ENCODE assay signal across 12 cellular contexts in the genomic region with DNA sequence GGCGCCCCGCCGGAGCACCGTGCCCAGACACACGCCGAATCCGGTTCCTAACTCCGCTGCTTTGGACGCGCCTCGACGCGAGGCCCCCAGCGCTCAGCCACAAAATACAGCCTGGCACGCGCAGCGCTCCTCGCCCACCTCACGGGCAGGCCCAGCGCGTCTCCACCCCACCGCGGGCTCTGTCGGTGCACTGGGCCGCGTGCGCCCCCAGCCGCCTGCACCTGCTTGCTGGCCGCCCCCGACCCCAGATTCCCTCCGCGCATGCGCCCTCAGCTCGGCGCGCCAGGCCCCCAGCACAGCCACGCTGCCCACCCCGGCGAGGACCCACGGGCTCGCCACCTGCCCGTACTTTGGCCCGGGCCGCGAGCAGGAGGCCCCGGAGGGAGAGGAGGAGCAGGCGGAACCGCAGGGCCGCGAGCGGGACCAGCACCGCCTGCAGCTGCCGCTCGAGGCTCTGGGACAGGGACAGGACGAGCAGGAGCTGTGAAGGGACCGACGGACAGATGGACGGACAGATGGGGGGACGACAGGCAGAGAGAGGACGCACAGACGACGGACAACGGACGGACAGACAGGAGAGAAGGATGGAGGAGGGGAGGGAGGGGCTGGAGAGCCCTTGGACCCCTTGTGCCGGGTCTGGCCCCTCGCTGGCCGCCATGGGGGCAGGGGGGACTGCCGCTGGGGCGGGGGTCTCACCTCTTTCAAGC. TPM values are rescaled to one million over a fixed set of nuclear protein-coding genes. Genes with fewer than 3 reads are reported as not detected.
A peak's percentile ranks its signal among the peaks of the same experiment; 100 is the strongest.
DNase-seq lines count a peak whose midpoint lies in the region; ATAC-seq, FAIRE-seq and TF ChIP-seq lines count a peak whose summit lies in the region.
"Had no signal": no experiment of that assay in that cellular context is flagged by ENCODE, and none has a peak within 500 bp of the region (broad histone marks: within the 10 kb centered on the region; RNA-seq: fewer than 3 reads in every experiment).

No MANE protein-coding gene starts in this region.

- POLR2A ChIA-PET in endothelial cell of umbilical vein (lab: Charles Lee): no interaction called here

- H3K36me3 ChIP-seq in ES-I3 (ENCODE audit: insufficient read depth, low read length) (no peaks in the 10 kb centered on the region), endothelial cell of umbilical vein (ENCODE audit: control insufficient read depth in 2 of 2, extremely low read depth in 1 of 2, insufficient read depth in 2 of 2, low read length in 2 of 2) (no peaks in the 10 kb centered on the region), trophoblast cell (ENCODE audit: control insufficient read depth in 1 of 2, insufficient read depth in 2 of 2, low read length in 2 of 2) (peaks cover 10 to 22% of the 10 kb centered on the region in 2 experiments)
- H3K36me3 ChIP-seq: pancreas had no signal

- TF ChIP-seq POLR2A in endothelial cell of umbilical vein (IDR thresholded peaks at IDR 0.05; ENCODE audit: low read depth, low read length): no peak

- no peak overlapping the region for H4K91ac ChIP-seq in trophoblast cell (ENCODE audit: low read depth, low read length)

- H3K9me3 ChIP-seq in ES-I3 (ENCODE audit: control insufficient read depth, insufficient read depth, low read length) (no peaks in the 10 kb centered on the region), endothelial cell of umbilical vein (replicated peaks; ENCODE audit: control insufficient read depth, insufficient read depth, low read length) (no peaks in the 10 kb centered on the region), trophoblast cell (ENCODE audit: insufficient read depth, low read depth, low read length) (peaks cover 4% of the 10 kb centered on the region)
- H3K9me3 ChIP-seq: pancreas had no signal

- H2BK12ac ChIP-seq in trophoblast cell (ENCODE audit: low read length): no peak overlapping the region

- H3K4me1 ChIP-seq in ES-I3 (ENCODE audit: insufficient read depth, low read length): peaks cover 8% of the 10 kb centered on the region; the same call in 1 of the 2 replicates
- peaks cover 10% of the 10 kb centered on the region for H3K4me1 ChIP-seq in endothelial cell of umbilical vein (ENCODE audit: control insufficient read depth, extremely low read depth, insufficient read depth, low read length)
- H3K4me1 ChIP-seq in trophoblast cell (ENCODE audit: control insufficient read depth in 1 of 2, insufficient read depth in 2 of 2, low read length in 2 of 2): peaks cover 22 to 25% of the 10 kb centered on the region in 2 experiments

- H3K27ac ChIP-seq in endothelial cell of umbilical vein (ENCODE audit: insufficient read depth, low read depth, low read length) (no peak overlapping the region), trophoblast cell (ENCODE audit: low read depth, low read length) (no peak overlapping the region)
- H3K27ac ChIP-seq: pancreas had no signal

- H3K4ac ChIP-seq in trophoblast cell (ENCODE audit: low read depth, low read length): no peak overlapping the region

- H3K79me1 ChIP-seq in trophoblast cell (ENCODE audit: low read length): peaks cover 11% of the 10 kb centered on the region

- intact Hi-C loops in endothelial cell of umbilical vein (cut with micrococcal nuclease) (no loop called here), Right ventricle myocardium superior (cut with DNase I) (no loop called here)

- FAIRE-seq in endothelial cell of umbilical vein (lab: Jason Lieb, UNC): no peak
- FAIRE-seq: pancreas had no signal

- TF ChIP-seq CTCF in endothelial cell of umbilical vein (IDR thresholded peaks at IDR 0.05; ENCODE audit: extremely low read depth in 1 of 2, insufficient read depth in 1 of 2, low read depth in 1 of 2, low read length in 2 of 2): no peak

- H3K9me1 ChIP-seq in endothelial cell of umbilical vein (replicated peaks; ENCODE audit: control insufficient read depth, extremely low read depth, insufficient read depth, low read length): no peaks in the 10 kb centered on the region

- DNase-seq in endothelial cell of umbilical vein (ENCODE audit: low read depth, low spot score) (no peak), trophoblast cell (no peak), NCI-H146 treated with DMSO at 0.1 percent for 48 hours (lab: John Stamatoyannopoulos, UW; ENCODE audit: unreplicated experiment) (no peak), Right ventricle myocardium superior (no peak), KBM-7 (no peak)
- no peak for DNase-seq in effector CD4-positive, alpha-beta T cell
- DNase-seq: GF-D8, NCI-H2171, SHP77 treated with DMSO at 0.1 percent for 48 hours had no signal

- BruUV-seq in endothelial cell of umbilical vein (replicated peaks; lab: Mats Ljungman, UMichigan): no TSS peak

- no peak overlapping the region for H2AFZ ChIP-seq in endothelial cell of umbilical vein (ENCODE audit: low read depth, low read length)
- H2AFZ ChIP-seq in trophoblast cell (ENCODE audit: insufficient read depth, low read length, poor library complexity): no peak overlapping the region

- H3K27me3 ChIP-seq in endothelial cell of umbilical vein (ENCODE audit: control insufficient read depth in 2 of 2, insufficient read depth in 2 of 2, low read length in 2 of 2) (peaks cover 4 to 19% of the 10 kb centered on the region in 2 experiments), trophoblast cell (ENCODE audit: insufficient read depth, low read length) (no peaks in the 10 kb centered on the region)
- H3K27me3 ChIP-seq: pancreas had no signal

- H3K4me2 ChIP-seq in endothelial cell of umbilical vein (ENCODE audit: insufficient read depth, low read length): no peak overlapping the region
- peak overlapping the region; percentile 71 for H3K4me2 ChIP-seq in trophoblast cell (ENCODE audit: low read length)

- peak overlapping the region; percentile 35 for H3K9ac ChIP-seq in ES-I3 (ENCODE audit: low read depth, low read length)
- H3K9ac ChIP-seq in endothelial cell of umbilical vein (replicated peaks; ENCODE audit: extremely low read depth, insufficient read depth, low read length): no peak overlapping the region
- H3K9ac ChIP-seq in trophoblast cell (ENCODE audit: low read length): no peak overlapping the region

- no peak overlapping the region for H4K8ac ChIP-seq in trophoblast cell (ENCODE audit: low read depth, low read length)

- no peaks in the 10 kb centered on the region for H4K20me1 ChIP-seq in endothelial cell of umbilical vein (replicated peaks; ENCODE audit: control insufficient read depth, extremely low read depth, insufficient read depth, low read length)

- no peak overlapping the region for H2BK120ac ChIP-seq in trophoblast cell (ENCODE audit: insufficient read depth, low read length, poor library complexity)

- H4K12ac ChIP-seq in trophoblast cell (ENCODE audit: low read depth, low read length): no peak overlapping the region

- H3K14ac ChIP-seq in trophoblast cell (ENCODE audit: low read length): no peak overlapping the region

- H2AK5ac ChIP-seq in trophoblast cell (ENCODE audit: low read length): no peak overlapping the region

- peak overlapping the region; percentile 5 for H3K18ac ChIP-seq in trophoblast cell (ENCODE audit: low read length)

- no peaks in the 10 kb centered on the region for H3K79me2 ChIP-seq in endothelial cell of umbilical vein (ENCODE audit: control insufficient read depth, insufficient read depth, low read length)
- H3K79me2 ChIP-seq in trophoblast cell (ENCODE audit: control insufficient read depth, insufficient read depth, low read length, poor library complexity): peaks cover 4% of the 10 kb centered on the region

- no peak overlapping the region for H3K4me3 ChIP-seq in endothelial cell of umbilical vein (replicated peaks in 1 of 3; ENCODE audit: insufficient read depth in 1 of 3, low read depth in 1 of 3, low read length in 3 of 3)
- H3K4me3 ChIP-seq in trophoblast cell (ENCODE audit: low read depth, low read length): no peak overlapping the region

- WGBS in trophoblast cell (ENCODE audit: extremely low coverage, insufficient coverage, insufficient read length): no CpG with 5 or more reads among the region's 69 CpGs

- ATAC-seq in Right ventricle myocardium superior (ENCODE audit: poor library complexity): no peak

- H3K23ac ChIP-seq in trophoblast cell (ENCODE audit: low read length): no peak overlapping the region

- dilution Hi-C loops in endothelial cell of umbilical vein (cut with MboI; ENCODE audit: extremely low pct_ligation_motif_present, low sequenced_read_pairs): no loop called here

- in situ Hi-C loops in KBM-7 (cut with MboI; ENCODE audit: low pct_unique_long_range_greater_than_20kb, low sequenced_read_pairs): no loop called here

- CTCF ChIA-PET in endothelial cell of umbilical vein (lab: Charles Lee): interaction anchor here (1.3 kb wide), 1 partner anchor 24 kb away, joined by 4 read pairs; a partner anchor contains a TSS

- no peak overlapping the region for H2BK5ac ChIP-seq in trophoblast cell (ENCODE audit: low read depth, low read length, poor library complexity)

RNA-seq across cellular contexts. Expression of a gene that starts 5.4 kb away (rescaled TPM):
- polyA plus RNA-seq in PFSK-1 (2012; ENCODE audit: insufficient read length, low read depth): 19.1 TPM
- total RNA-seq in endothelial cell of umbilical vein (6.8 and 7.5 TPM in 2 replicates), Right ventricle myocardium superior (8.3 TPM)
- 3.5 and 3.8 TPM in 2 replicates for polyA plus RNA-seq in endothelial cell of umbilical vein
- 1.5 and 2.2 TPM in 2 replicates for polyA plus RNA-seq in endothelial cell of umbilical vein (2011; cell fraction: cytosol; rRNA removed)
- polyA plus RNA-seq in endothelial cell of umbilical vein (2011; cell fraction: nucleus; rRNA removed): 17.0 and 22.7 TPM in 2 replicates
- polyA plus RNA-seq in endothelial cell of umbilical vein (2012): 2.9 and 5.6 TPM in 2 replicates
- 3.8 and 5.0 TPM in 2 replicates for polyA minus RNA-seq in endothelial cell of umbilical vein
- 4.6 TPM for polyA minus RNA-seq in endothelial cell of umbilical vein (2011; cell fraction: cytosol; rRNA and poly(A)+ RNA removed)
- polyA minus RNA-seq in endothelial cell of umbilical vein (2011; cell fraction: nucleus; rRNA and poly(A)+ RNA removed): 6.3 and 7.8 TPM in 2 replicates
- 7.8 TPM in 2 replicates for polyA plus RNA-seq in trophoblast cell (2013)

RNA-seq across cellular contexts. Expression of a gene that starts 8.1 kb away (rescaled TPM):
- polyA plus RNA-seq in PFSK-1 (2012; ENCODE audit: insufficient read length, low read depth): 66.1 TPM
- total RNA-seq in endothelial cell of umbilical vein: 28.1 and 34.7 TPM in 2 replicates
- 12.7 and 15.4 TPM in 2 replicates for polyA plus RNA-seq in endothelial cell of umbilical vein
- 8.9 and 10.7 TPM in 2 replicates for polyA plus RNA-seq in endothelial cell of umbilical vein (2011; cell fraction: cytosol; rRNA removed)
- polyA plus RNA-seq in endothelial cell of umbilical vein (2011; cell fraction: nucleus; rRNA removed): 36.9 and 38.8 TPM in 2 replicates
- polyA plus RNA-seq in endothelial cell of umbilical vein (2012): 11.6 and 12.1 TPM in 2 replicates
- 6.9 and 7.3 TPM in 2 replicates for polyA minus RNA-seq in endothelial cell of umbilical vein
- polyA minus RNA-seq in endothelial cell of umbilical vein (2011; cell fraction: cytosol; rRNA and poly(A)+ RNA removed): 40.6 TPM
- 10.6 and 18.5 TPM in 2 replicates for polyA minus RNA-seq in endothelial cell of umbilical vein (2011; cell fraction: nucleus; rRNA and poly(A)+ RNA removed)
- 14.4 and 15.4 TPM in 2 replicates for polyA plus RNA-seq in trophoblast cell (2013)
- total RNA-seq in Right ventricle myocardium superior: 9.3 TPM

RNA-seq across cellular contexts. Expression of a gene that starts 19.9 kb away (rescaled TPM):
- 75.9 TPM for polyA plus RNA-seq in PFSK-1 (2012; ENCODE audit: insufficient read length, low read depth)
- total RNA-seq in endothelial cell of umbilical vein (64.7 and 81.1 TPM in 2 replicates), Right ventricle myocardium superior (27.4 TPM)
- 52.9 and 60.5 TPM in 2 replicates for polyA plus RNA-seq in endothelial cell of umbilical vein
- 66.6 and 82.4 TPM in 2 replicates for polyA plus RNA-seq in endothelial cell of umbilical vein (2011; cell fraction: cytosol; rRNA removed)
- polyA plus RNA-seq in endothelial cell of umbilical vein (2011; cell fraction: nucleus; rRNA removed): 37.3 and 47.4 TPM in 2 replicates
- 86.1 and 109 TPM in 2 replicates for polyA plus RNA-seq in endothelial cell of umbilical vein (2012)
- polyA minus RNA-seq in endothelial cell of umbilical vein: 20.5 and 28.8 TPM in 2 replicates
- 9.4 TPM for polyA minus RNA-seq in endothelial cell of umbilical vein (2011; cell fraction: cytosol; rRNA and poly(A)+ RNA removed)
- polyA minus RNA-seq in endothelial cell of umbilical vein (2011; cell fraction: nucleus; rRNA and poly(A)+ RNA removed): 7.0 and 8.0 TPM in 2 replicates
- polyA plus RNA-seq in trophoblast cell (2013): 196 and 214 TPM in 2 replicates

RNA-seq across cellular contexts. Expression of a gene that starts 23.5 kb away (rescaled TPM):
- 160 TPM for polyA plus RNA-seq in PFSK-1 (2012; ENCODE audit: insufficient read length, low read depth)
- total RNA-seq in endothelial cell of umbilical vein: 55.7 and 61.6 TPM in 2 replicates
- 45.5 and 50.1 TPM in 2 replicates for polyA plus RNA-seq in endothelial cell of umbilical vein
- 33.3 and 35.2 TPM in 2 replicates for polyA plus RNA-seq in endothelial cell of umbilical vein (2011; cell fraction: cytosol; rRNA removed)
- 16.4 and 17.3 TPM in 2 replicates for polyA plus RNA-seq in endothelial cell of umbilical vein (2011; cell fraction: nucleus; rRNA removed)
- polyA plus RNA-seq in endothelial cell of umbilical vein (2012): 50.1 and 66.2 TPM in 2 replicates
- polyA minus RNA-seq in endothelial cell of umbilical vein: 16.6 and 19.2 TPM in 2 replicates
- 71.4 TPM for polyA minus RNA-seq in endothelial cell of umbilical vein (2011; cell fraction: cytosol; rRNA and poly(A)+ RNA removed)
- 4.9 and 5.1 TPM in 2 replicates for polyA minus RNA-seq in endothelial cell of umbilical vein (2011; cell fraction: nucleus; rRNA and poly(A)+ RNA removed)
- 62.8 and 66.5 TPM in 2 replicates for polyA plus RNA-seq in trophoblast cell (2013)
- total RNA-seq in Right ventricle myocardium superior: 224 TPM

RNA-seq across cellular contexts. Expression of a gene that starts 26.0 kb away (rescaled TPM):
- polyA plus RNA-seq in PFSK-1 (2012; ENCODE audit: insufficient read length, low read depth): 13.0 TPM
- total RNA-seq in endothelial cell of umbilical vein: 5.9 and 6.8 TPM in 2 replicates
- polyA plus RNA-seq in endothelial cell of umbilical vein: 8.7 and 12.7 TPM in 2 replicates
- 4.0 and 7.9 TPM in 2 replicates for polyA plus RNA-seq in endothelial cell of umbilical vein (2011; cell fraction: cytosol; rRNA removed)
- polyA plus RNA-seq in endothelial cell of umbilical vein (2011; cell fraction: nucleus; rRNA removed): 2.1 and 2.4 TPM in 2 replicates
- 3.5 and 7.0 TPM in 2 replicates for polyA plus RNA-seq in endothelial cell of umbilical vein (2012)
- 3.4 and 4.2 TPM in 2 replicates for polyA minus RNA-seq in endothelial cell of umbilical vein
- polyA minus RNA-seq in endothelial cell of umbilical vein (2011; cell fraction: cytosol; rRNA and poly(A)+ RNA removed): 9.0 TPM
- 0.82 and 2.6 TPM in 2 replicates for polyA minus RNA-seq in endothelial cell of umbilical vein (2011; cell fraction: nucleus; rRNA and poly(A)+ RNA removed)
- polyA plus RNA-seq in trophoblast cell (2013): 16.0 and 16.6 TPM in 2 replicates
- 12.2 TPM for total RNA-seq in Right ventricle myocardium superior
